8 cellular contexts compared by ENCODE assay signal in the genomic region with DNA sequence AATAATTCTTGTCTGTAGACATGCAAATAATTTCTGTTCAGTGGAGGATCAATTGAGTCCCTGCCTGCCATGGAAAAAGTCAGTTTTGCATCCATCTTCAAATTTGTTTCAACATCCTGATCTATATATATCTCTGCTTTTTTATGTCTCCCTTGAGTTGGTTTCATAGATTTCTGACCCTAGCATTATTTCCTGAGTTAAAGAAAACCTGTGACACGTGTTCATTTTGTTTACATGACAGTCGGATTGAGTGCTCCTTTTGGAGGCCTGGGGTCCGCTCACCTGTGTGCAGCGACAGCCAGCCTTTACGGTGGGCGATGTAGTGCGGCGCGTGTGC. TPM values are rescaled to one million over a fixed set of nuclear protein-coding genes. Genes with fewer than 3 reads are reported as not detected.
DNase-seq lines count a peak whose midpoint lies in the region; ATAC-seq and TF ChIP-seq lines count a peak whose summit lies in the region.

No MANE protein-coding gene starts in this region.

- 3 to 6% (median 4%) methylated on average over 9 of the region's 9 CpGs for WGBS in heart left ventricle, 4 donors

- peaks cover 0 to 28% (median 23%) of the 10 kb centered on the region in 9 donors for H3K36me3 ChIP-seq in heart left ventricle
- peaks cover 20% of the 10 kb centered on the region for H3K36me3 ChIP-seq in skeletal muscle satellite cell (ENCODE audit: insufficient read depth, low read length)

- peak overlapping the region; percentile 98 for H3K9ac ChIP-seq in skeletal muscle satellite cell (ENCODE audit: low read depth, low read length)

- H3K36me3 Mint-ChIP-seq in activated T-cell treated with anti-CD3 and anti-CD28 coated beads, Interleukin-2, amount 50 U/mL, for 4 hours (ENCODE audit: insufficient read depth): peaks cover 24% of the 10 kb centered on the region
- H3K36me3 Mint-ChIP-seq in T-cell: peaks cover 19% of the 10 kb centered on the region

- CTCF ChIA-PET in T-cell (lab: Charles Lee): interaction anchor here in 1 of 2 donors (1.5 kb wide), 1 partner anchor 29 kb away, joined by 6 read pairs; no protein-coding TSS in a partner anchor

- POLR2A ChIA-PET in T-cell (lab: Charles Lee): interaction anchor here in 1 of 2 donors (0.6 kb wide), 1 partner anchor 63 kb away, joined by 3 read pairs; no protein-coding TSS in a partner anchor

- DNase-seq in activated T-cell treated with anti-CD3 and anti-CD28 coated beads, Interleukin-2, amount 50 U/mL, for 4 hours: no peak
- DNase-seq in activated T-cell treated with anti-CD3 and anti-CD28 coated beads for 4 hours: no peak
- no peak for DNase-seq in T-cell
- DNase-seq in heart left ventricle: no peak
- DNase-seq in stimulated activated CD4-positive, alpha-beta T cell treated with anti-CD3 and anti-CD28 coated beads, Interleukin-12 subunit alpha, Interleukin-12 subunit beta, amount 100 ng/mL, for 4 hours: no peak
- DNase-seq in sciatic nerve (ENCODE audit: low spot score): no peak

- H3K4me3 ChIP-seq in heart left ventricle: peak overlapping the region; percentile 54 to 97 (median 76)
- peak overlapping the region; percentile 93 for H3K4me3 ChIP-seq in skeletal muscle satellite cell (ENCODE audit: low read length)

- no peak for TF ChIP-seq CTCF in heart left ventricle (IDR thresholded peaks at IDR 0.05)

- peak overlapping the region in 10 of 12 donors; percentile 54 to 91 (median 82) for H3K27ac ChIP-seq in heart left ventricle

- H3K27me3 ChIP-seq in heart left ventricle (no peaks in the 10 kb centered on the region), skeletal muscle satellite cell (ENCODE audit: control insufficient read depth, insufficient read depth, low read length) (no peaks in the 10 kb centered on the region)

- H3K9me3 Mint-ChIP-seq in activated T-cell treated with anti-CD3 and anti-CD28 coated beads, Interleukin-2, amount 50 U/mL, for 4 hours: no peaks in the 10 kb centered on the region
- no peaks in the 10 kb centered on the region for H3K9me3 Mint-ChIP-seq in T-cell

- H3K4me3 Mint-ChIP-seq in activated T-cell treated with anti-CD3 and anti-CD28 coated beads, Interleukin-2, amount 50 U/mL, for 4 hours: peak overlapping the region; percentile 76
- peak overlapping the region; percentile 90 to 95 (median 92) for H3K4me3 Mint-ChIP-seq in T-cell

- H3K9me3 ChIP-seq in heart left ventricle (no peaks in the 10 kb centered on the region), skeletal muscle satellite cell (replicated peaks; ENCODE audit: low read length) (no peaks in the 10 kb centered on the region)

- peak overlapping the region; percentile 94 for H3K4me2 ChIP-seq in skeletal muscle satellite cell (ENCODE audit: low read length)

- intact Hi-C loops in heart left ventricle (cut with DNase I) (loop anchor here in 2 of 10 donors (2.0 to 5.0 kb wide), 2 partner anchors 38 to 59 kb away; a partner anchor contains a TSS), sciatic nerve (cut with DNase I) (no loop called here)

- no peak for TF ChIP-seq POLR2A in heart left ventricle (IDR thresholded peaks at IDR 0.05)

- H3K4me1 Mint-ChIP-seq in activated T-cell treated with anti-CD3 and anti-CD28 coated beads, Interleukin-2, amount 50 U/mL, for 4 hours (ENCODE audit: low read depth): peaks cover 22% of the 10 kb centered on the region
- H3K4me1 Mint-ChIP-seq in T-cell: peaks cover 22 to 25% (median 22%) of the 10 kb centered on the region in 3 donors

- peak overlapping the region; percentile 79 to 84 for H3K27ac Mint-ChIP-seq in T-cell

- H3K27me3 Mint-ChIP-seq in activated T-cell treated with anti-CD3 and anti-CD28 coated beads, Interleukin-2, amount 50 U/mL, for 4 hours (ENCODE audit: low read depth): no peaks in the 10 kb centered on the region
- no peaks in the 10 kb centered on the region for H3K27me3 Mint-ChIP-seq in T-cell

- peaks cover 0 to 39% (median 31%) of the 10 kb centered on the region in 12 donors for H3K4me1 ChIP-seq in heart left ventricle
- H3K4me1 ChIP-seq in skeletal muscle satellite cell (ENCODE audit: control insufficient read depth, insufficient read depth, low read length): peaks cover 39% of the 10 kb centered on the region

- peak in 1 of 2 donors; percentile 13 for ATAC-seq in activated T-cell treated with anti-CD3 and anti-CD28 coated beads, Interleukin-2, amount 50 U/mL, for 4 hours
- ATAC-seq in T-cell (replicated peaks in 1 of 4) (peak in 1 of 4 experiments; percentile 1), heart left ventricle (no peak), GM18858 (IDR thresholded peaks at IDR 0.05; ENCODE audit: unreplicated experiment) (no peak), sciatic nerve (no peak)

RNA-seq across cellular contexts. Expression of a gene that starts 0.7 kb away (rescaled TPM):
- total RNA-seq in activated T-cell treated with anti-CD3 and anti-CD28 coated beads, Interleukin-2, amount 50 U/mL, for 4 hours: 100 to 1,000 TPM; 158 to 193 (median 184) TPM
- total RNA-seq in T-cell: 10 to 100 TPM; 44.6 to 71.6 (median 58.4) TPM
- total RNA-seq in heart left ventricle: 100 to 1,000 TPM; 118 to 252 (median 151) TPM
- polyA plus RNA-seq in heart left ventricle: 100 to 1,000 TPM; 191 to 284 TPM
- total RNA-seq in skeletal muscle satellite cell (2012; rRNA removed): 91.1 and 153 TPM in 2 replicates
- 38.0 TPM for total RNA-seq in sciatic nerve

RNA-seq across cellular contexts. Expression of a gene that starts 37.7 kb away (rescaled TPM):
- total RNA-seq in activated T-cell treated with anti-CD3 and anti-CD28 coated beads, Interleukin-2, amount 50 U/mL, for 4 hours: 10 to 100 TPM; 31.7 to 32.6 (median 32.5) TPM
- 10 to 100 TPM; 22.3 to 35.2 (median 33.6) TPM for total RNA-seq in T-cell
- total RNA-seq in heart left ventricle: 10 to 100 TPM; 28.2 to 43.7 (median 37.8) TPM
- 10 to 100 TPM; 23.6 to 24.0 TPM for polyA plus RNA-seq in heart left ventricle
- total RNA-seq in skeletal muscle satellite cell (2012; rRNA removed): 21.4 and 23.3 TPM in 2 replicates
- total RNA-seq in sciatic nerve: 42.8 TPM

RNA-seq across cellular contexts. Expression of a gene that starts 57.6 kb away (rescaled TPM):
- 10 to 100 TPM; 20.9 to 25.8 (median 22.7) TPM for total RNA-seq in activated T-cell treated with anti-CD3 and anti-CD28 coated beads, Interleukin-2, amount 50 U/mL, for 4 hours
- total RNA-seq in T-cell (10 to 100 TPM in 3 of 5 donors, 1 to 10 TPM in 2; 6.7 to 12.8 (median 10.4) TPM), heart left ventricle (10 to 100 TPM; 35.1 to 69.8 (median 43.5) TPM), sciatic nerve (19.2 TPM)
- 10 to 100 TPM; 29.4 to 41.1 TPM for polyA plus RNA-seq in heart left ventricle
- 7.1 and 12.2 TPM in 2 replicates for total RNA-seq in skeletal muscle satellite cell (2012; rRNA removed)
